Comparison of ENCODE assay signal across 9 cellular contexts in the genomic region with DNA sequence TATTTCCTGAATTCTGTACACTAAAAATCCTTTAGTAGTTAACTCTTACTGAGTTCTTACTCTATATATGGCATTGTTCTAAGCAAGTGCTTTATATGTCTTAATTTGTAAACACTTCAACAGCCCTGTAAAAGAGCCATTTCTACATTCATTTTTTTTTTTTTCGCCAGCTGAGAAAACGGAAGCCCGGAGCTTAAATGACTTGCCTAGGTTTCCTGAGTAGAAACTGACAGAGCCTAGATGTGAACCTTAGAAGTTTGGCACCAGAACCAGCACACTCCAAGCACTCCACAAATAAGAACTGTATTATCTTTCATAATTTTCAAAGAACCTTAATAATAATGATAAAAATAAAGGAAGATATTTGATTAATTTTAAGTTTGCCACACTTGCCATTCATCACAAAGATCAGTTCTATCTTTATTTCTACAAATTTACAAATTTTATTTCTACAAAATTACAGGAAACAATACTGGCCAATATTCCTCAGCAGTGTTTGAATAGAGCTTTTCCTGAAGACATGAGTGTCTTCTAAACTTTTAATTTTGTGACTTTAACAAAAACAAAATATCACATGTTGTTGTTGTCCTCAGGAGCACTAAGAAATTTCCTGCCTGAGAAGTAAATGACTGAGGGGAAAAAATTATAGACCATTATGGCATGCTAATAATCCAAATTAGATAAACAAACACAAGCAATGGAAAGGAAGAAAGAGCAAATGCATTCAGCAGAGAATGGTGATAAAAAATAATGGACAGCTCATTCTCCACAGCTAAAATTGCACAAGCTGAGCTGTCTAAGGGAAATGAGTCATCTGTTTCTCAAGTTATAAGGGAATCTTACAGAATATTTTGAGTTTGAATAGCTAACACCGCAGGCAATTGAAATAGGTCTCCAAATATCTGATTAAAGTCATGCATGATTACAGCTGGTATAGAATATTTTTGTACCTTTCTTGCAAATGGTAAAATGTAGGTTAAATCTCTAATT.
DNase-seq lines count a peak whose midpoint lies in the region; ATAC-seq and TF ChIP-seq lines count a peak whose summit lies in the region.
"Had no signal": no experiment of that assay in that cellular context is flagged by ENCODE, and none has a peak within 500 bp of the region (broad histone marks: within the 10 kb centered on the region; RNA-seq: fewer than 3 reads in every experiment).

No MANE protein-coding gene starts in this region.

- ATAC-seq in GM21390 (IDR thresholded peaks at IDR 0.05; ENCODE audit: unreplicated experiment) = peak; percentile 39
- ATAC-seq in HG02798 (IDR thresholded peaks at IDR 0.05; ENCODE audit: poor library complexity, unreplicated experiment) = no peak

- POLR2A ChIA-PET in CD8-positive, alpha-beta memory T cell (lab: Charles Lee) = no interaction called here

- no peaks in the 10 kb centered on the region for H3K27me3 Mint-ChIP-seq in dendritic cell treated with granulocyte-macrophage colony-stimulating factor and Interleukin-4, amounts not matched to agents 40 ng/mL and 50 ng/mL, for 4 days
- no peaks in the 10 kb centered on the region for H3K27me3 Mint-ChIP-seq in CD8-positive, alpha-beta memory T cell

- H3K36me3 ChIP-seq in CD8-positive, alpha-beta memory T cell (ENCODE audit: insufficient read depth, low read length) = no peaks in the 10 kb centered on the region
- no peaks in the 10 kb centered on the region for H3K36me3 ChIP-seq in vagina

- H3K27me3 ChIP-seq in CD8-positive, alpha-beta memory T cell (ENCODE audit: insufficient read depth, low read length, poor library complexity, severe bottlenecking) = no peaks in the 10 kb centered on the region
- H3K27me3 ChIP-seq in vagina = no peaks in the 10 kb centered on the region

- H3K9me3 ChIP-seq in CD8-positive, alpha-beta memory T cell (ENCODE audit: low read length) = no peaks in the 10 kb centered on the region
- H3K9me3 ChIP-seq in vagina = no peaks in the 10 kb centered on the region

- peaks cover 23% of the 10 kb centered on the region for H3K4me1 Mint-ChIP-seq in dendritic cell treated with granulocyte-macrophage colony-stimulating factor and Interleukin-4, amounts not matched to agents 40 ng/mL and 50 ng/mL, for 4 days (ENCODE audit: low read depth)
- H3K4me1 Mint-ChIP-seq in CD8-positive, alpha-beta memory T cell = peaks cover 17 to 40% (median 40%) of the 10 kb centered on the region in 3 donors

- H3K4me1 ChIP-seq in CD8-positive, alpha-beta memory T cell (ENCODE audit: insufficient read depth, low read length) = peaks cover 5% of the 10 kb centered on the region
- peaks cover 7% of the 10 kb centered on the region for H3K4me1 ChIP-seq in vagina

- CTCF ChIA-PET in CD8-positive, alpha-beta memory T cell (lab: Charles Lee) = interaction anchor here (1.2 kb wide), 1 partner anchor 25 kb away, joined by 3 read pairs; no protein-coding TSS in a partner anchor

- H3K27ac ChIP-seq in CD8-positive, alpha-beta memory T cell (ENCODE audit: low read depth, low read length) = no peak overlapping the region
- H3K27ac ChIP-seq in vagina = no peak overlapping the region
- H3K27ac ChIP-seq: KMS-11 had no signal

- no peak overlapping the region for H3K4me3 ChIP-seq in retinal pigment epithelial cell (ENCODE audit: low read length)
- no peak overlapping the region for H3K4me3 ChIP-seq in CD8-positive, alpha-beta memory T cell (ENCODE audit: low read length)
- no peak overlapping the region for H3K4me3 ChIP-seq in vagina

- no peak for TF ChIP-seq CTCF in retinal pigment epithelial cell (conservative IDR thresholded peaks at IDR 0.05; ENCODE audit: low read depth, low read length)
- TF ChIP-seq CTCF in vagina (IDR thresholded peaks at IDR 0.05) = no peak

- no peak for TF ChIP-seq POLR2A in vagina (IDR thresholded peaks at IDR 0.05)

- peak overlapping the region; percentile 50 for H3K4me3 Mint-ChIP-seq in dendritic cell treated with granulocyte-macrophage colony-stimulating factor and Interleukin-4, amounts not matched to agents 40 ng/mL and 50 ng/mL, for 4 days
- peak overlapping the region in 1 of 7 donors; percentile 46 for H3K4me3 Mint-ChIP-seq in CD8-positive, alpha-beta memory T cell

- intact Hi-C loops in dendritic cell treated with granulocyte-macrophage colony-stimulating factor and Interleukin-4, amounts not matched to agents 40 ng/mL and 50 ng/mL, for 4 days (cut with micrococcal nuclease) = loop anchor here (2.0 to 10.0 kb wide), 3 partner anchors 53 to 195 kb away; a partner anchor contains a TSS
- intact Hi-C loops in vagina (cut with DNase I) = no loop called here

- peak overlapping the region; percentile 91 for H3K27ac Mint-ChIP-seq in dendritic cell treated with granulocyte-macrophage colony-stimulating factor and Interleukin-4, amounts not matched to agents 40 ng/mL and 50 ng/mL, for 4 days
- peak overlapping the region in 1 of 8 donors; percentile 49 for H3K27ac Mint-ChIP-seq in CD8-positive, alpha-beta memory T cell

- DNase-seq in COLO829 (ENCODE audit: low spot score) (peak; percentile 48), NCI-H226 (peak; percentile 85), retinal pigment epithelial cell (ENCODE audit: low read depth) (peak; percentile 42), vagina (ENCODE audit: extremely low spot score in 2 of 2) (no peak)
- DNase-seq in CD8-positive, alpha-beta memory T cell = no peak

- no peaks in the 10 kb centered on the region for H3K9me3 Mint-ChIP-seq in dendritic cell treated with granulocyte-macrophage colony-stimulating factor and Interleukin-4, amounts not matched to agents 40 ng/mL and 50 ng/mL, for 4 days
- no peaks in the 10 kb centered on the region for H3K9me3 Mint-ChIP-seq in CD8-positive, alpha-beta memory T cell

- H3K36me3 Mint-ChIP-seq in dendritic cell treated with granulocyte-macrophage colony-stimulating factor and Interleukin-4, amounts not matched to agents 40 ng/mL and 50 ng/mL, for 4 days (ENCODE audit: low read depth) = peaks cover 23% of the 10 kb centered on the region
- peaks cover 4 to 16% (median 7%) of the 10 kb centered on the region in 3 donors for H3K36me3 Mint-ChIP-seq in CD8-positive, alpha-beta memory T cell

Comparison
In these comparisons a context has a peak if more than half of its experiments do, and no peak if none do; other contexts are left out.
1. DNase-seq: peak in COLO829 (single experiment), NCI-H226 (single experiment) and retinal pigment epithelial cell (single experiment); none in CD8-positive, alpha-beta memory T cell (0 of 5) and vagina (0 of 2).